14 cellular contexts compared by ENCODE assay signal in the genomic region with DNA sequence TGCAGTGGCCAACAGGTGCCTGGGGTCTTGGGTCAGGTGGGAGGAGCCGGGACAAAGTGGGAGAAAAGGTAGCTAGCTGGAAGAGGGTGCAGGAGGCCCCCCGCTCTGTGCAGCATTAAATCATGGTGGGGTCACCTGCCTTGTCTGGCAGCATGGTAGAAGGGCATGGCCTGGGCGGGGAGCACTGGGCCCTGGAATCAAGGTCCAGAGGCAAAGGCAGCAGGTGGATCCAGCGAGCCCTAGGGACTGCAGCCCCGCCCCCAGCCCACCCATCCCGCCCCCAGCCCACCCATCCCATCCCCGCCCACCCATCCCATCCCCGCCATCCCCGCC. TPM values are rescaled to one million over a fixed set of nuclear protein-coding genes. Genes with fewer than 3 reads are reported as not detected.
DNase-seq lines count a peak whose midpoint lies in the region; ATAC-seq and FAIRE-seq lines count a peak whose summit lies in the region.
"Had no signal": no experiment of that assay in that cellular context is flagged by ENCODE, and none has a peak within 500 bp of the region (broad histone marks: within the 10 kb centered on the region; RNA-seq: fewer than 3 reads in every experiment).

No MANE protein-coding gene starts in this region.

- H3K4me1 Mint-ChIP-seq in activated T-cell treated with anti-CD3 and anti-CD28 coated beads, Interleukin-2, amount 50 U/mL, for 24 hours (ENCODE audit: low read depth): no peaks in the 10 kb centered on the region
- H3K4me1 Mint-ChIP-seq in effector memory CD8-positive, alpha-beta T cell (ENCODE audit: low read depth in 2 of 2): peaks cover 2 to 5% of the 10 kb centered on the region in 2 donors

- peak overlapping the region; percentile 29 for H3K4me3 Mint-ChIP-seq in activated T-cell treated with anti-CD3 and anti-CD28 coated beads, Interleukin-2, amount 50 U/mL, for 24 hours
- peak overlapping the region; percentile 78 to 79 for H3K4me3 Mint-ChIP-seq in effector memory CD8-positive, alpha-beta T cell

- H3K4me3 ChIP-seq in small intestine (ENCODE audit: low read depth in 1 of 2, low read length in 2 of 2): no peak overlapping the region

- no peaks in the 10 kb centered on the region for H3K9me3 ChIP-seq in small intestine (ENCODE audit: control insufficient read depth, low read depth)
- H3K9me3 ChIP-seq: lower lobe of right lung had no signal

- peaks cover 21% of the 10 kb centered on the region for H3K9me3 Mint-ChIP-seq in activated T-cell treated with anti-CD3 and anti-CD28 coated beads, Interleukin-2, amount 50 U/mL, for 24 hours
- peaks cover 11 to 20% of the 10 kb centered on the region in 2 donors for H3K9me3 Mint-ChIP-seq in effector memory CD8-positive, alpha-beta T cell

- DNase-seq in activated T-cell treated with anti-CD3 and anti-CD28 coated beads, Interleukin-2, amount 50 U/mL, for 24 hours: no peak
- DNase-seq in activated T-cell treated with anti-CD3 and anti-CD28 coated beads for 4 hours (no peak), NCI-H226 (peak; percentile 14), small intestine (peak; percentile 51), SK-N-DZ (ENCODE audit: low spot score) (no peak), COLO668 (lab: John Stamatoyannopoulos, UW; ENCODE audit: unreplicated experiment) (no peak)
- no peak for DNase-seq in effector memory CD8-positive, alpha-beta T cell
- DNase-seq: KBM-7, SHP77 treated with DMSO at 0.1 percent for 48 hours, WERI-Rb-1 had no signal

- H3K27me3 Mint-ChIP-seq in activated T-cell treated with anti-CD3 and anti-CD28 coated beads, Interleukin-2, amount 50 U/mL, for 24 hours: no peaks in the 10 kb centered on the region
- H3K27me3 Mint-ChIP-seq in effector memory CD8-positive, alpha-beta T cell: no peaks in the 10 kb centered on the region

- ATAC-seq in effector memory CD8-positive, alpha-beta T cell (replicated peaks): no peak
- ATAC-seq in HG02938 (IDR thresholded peaks at IDR 0.05; ENCODE audit: unreplicated experiment): no peak

- 33 to 43% (median 36%) methylated on average over 2 to 6 of the region's 9 CpGs for WGBS in small intestine, 3 donors

- no peak for FAIRE-seq in small intestine (lab: Jason Lieb, UNC)

- H3K36me3 Mint-ChIP-seq in activated T-cell treated with anti-CD3 and anti-CD28 coated beads, Interleukin-2, amount 50 U/mL, for 24 hours (ENCODE audit: low read depth): no peaks in the 10 kb centered on the region
- peaks cover 9% of the 10 kb centered on the region for H3K36me3 Mint-ChIP-seq in effector memory CD8-positive, alpha-beta T cell (ENCODE audit: insufficient read depth)

- H3K27ac Mint-ChIP-seq in activated T-cell treated with anti-CD3 and anti-CD28 coated beads, Interleukin-2, amount 50 U/mL, for 24 hours: no peak overlapping the region
- peak overlapping the region; percentile 56 to 86 for H3K27ac Mint-ChIP-seq in effector memory CD8-positive, alpha-beta T cell

- H3K36me3 ChIP-seq in small intestine (ENCODE audit: control insufficient read depth in 2 of 2, insufficient read depth in 2 of 2, low read length in 2 of 2): no peaks in the 10 kb centered on the region
- H3K36me3 ChIP-seq: esophagus squamous epithelium, lower lobe of right lung, WERI-Rb-1 had no signal

- H3K27ac ChIP-seq in small intestine (ENCODE audit: low read depth in 1 of 2, low read length in 1 of 2): peak overlapping the region in 1 of 2 donors; percentile 27
- H3K27ac ChIP-seq: WERI-Rb-1 had no signal

- no peaks in the 10 kb centered on the region for H3K27me3 ChIP-seq in small intestine (ENCODE audit: control insufficient read depth in 2 of 2, insufficient read depth in 2 of 2, low read length in 2 of 2)
- H3K27me3 ChIP-seq: esophagus squamous epithelium had no signal

- H3K4me1 ChIP-seq in small intestine (ENCODE audit: control insufficient read depth in 2 of 2, insufficient read depth in 1 of 2, low read depth in 1 of 2, low read length in 1 of 2): peaks cover 0 to 6% of the 10 kb centered on the region in 2 donors
- H3K4me1 ChIP-seq: parathyroid adenoma had no signal

RNA-seq across cellular contexts. Expression of gene TTLL10, which starts 16.7 kb away (rescaled TPM):
- under 1 TPM in 1 of 3 donors, not detected in 2; 0.36 TPM for polyA plus RNA-seq in small intestine
- polyA plus RNA-seq in SK-N-DZ (2014; cell fraction: cytosol; rRNA removed): not detected in 2 replicates
- not detected in 2 replicates for polyA plus RNA-seq in SK-N-DZ (2014; cell fraction: nucleus; rRNA removed)

RNA-seq across cellular contexts. Expression of gene C1orf159, which starts 41.1 kb away (rescaled TPM):
- polyA plus RNA-seq in small intestine: 10 to 100 TPM; 12.4 to 19.0 (median 12.7) TPM
- polyA plus RNA-seq in SK-N-DZ (2014; cell fraction: cytosol; rRNA removed): 25.1 and 29.9 TPM in 2 replicates
- 68.9 and 148 TPM in 2 replicates for polyA plus RNA-seq in SK-N-DZ (2014; cell fraction: nucleus; rRNA removed)

RNA-seq across cellular contexts. Expression of gene TNFRSF18, which starts 49.4 kb away (rescaled TPM):
- 1 to 10 TPM in 2 of 3 donors, not detected in 1; 1.8 to 5.9 TPM for polyA plus RNA-seq in small intestine
- not detected in 2 replicates for polyA plus RNA-seq in SK-N-DZ (2014; cell fraction: cytosol; rRNA removed)
- not detected in 2 replicates for polyA plus RNA-seq in SK-N-DZ (2014; cell fraction: nucleus; rRNA removed)

RNA-seq across cellular contexts. Expression of gene TNFRSF4, which starts 57.0 kb away (rescaled TPM):
- 1 to 10 TPM in 2 of 3 donors, not detected in 1; 3.1 to 3.5 TPM for polyA plus RNA-seq in small intestine
- polyA plus RNA-seq in SK-N-DZ (2014; cell fraction: cytosol; rRNA removed): 0.10 and 0.36 TPM in 2 replicates
- polyA plus RNA-seq in SK-N-DZ (2014; cell fraction: nucleus; rRNA removed): 2.2 and 2.8 TPM in 2 replicates

Comparison
In these comparisons a context has a peak if more than half of its experiments do, and no peak if none do; other contexts are left out.
1. DNase-seq: peak in NCI-H226 (single experiment) and small intestine (single experiment); none in activated T-cell treated with anti-CD3 and anti-CD28 coated beads, Interleukin-2, amount 50 U/mL, for 24 hours (single experiment), activated T-cell treated with anti-CD3 and anti-CD28 coated beads for 4 hours (single experiment), effector memory CD8-positive, alpha-beta T cell (0 of 3), SK-N-DZ (single experiment) and COLO668 (single experiment).